Comparison of ENCODE assay signal across 20 cellular contexts in genomic region chr1:125065092-125065820, GRCh38.
DNase-seq lines count a peak whose midpoint lies in the region; ATAC-seq and TF ChIP-seq lines count a peak whose summit lies in the region.
"Had no signal": no experiment of that assay in that cellular context is flagged by ENCODE, and none has a peak within 500 bp of the region (broad histone marks: within the 10 kb centered on the region; RNA-seq: fewer than 3 reads in every experiment).

No MANE protein-coding gene starts in this region.

- H3K27ac ChIP-seq in RWPE2 (ENCODE audit: poor library complexity, severe bottlenecking) (no peak overlapping the region), suprapubic skin (no peak overlapping the region), ascending aorta (no peak overlapping the region)
- H3K27ac ChIP-seq: 22Rv1; BLaER1 treated with 17β-estradiol and CSF1 and Interleukin-3, amounts not matched to agents 10 nM and 100 nM had no signal

- H3K4me1 Mint-ChIP-seq in activated T-cell treated with anti-CD3 and anti-CD28 coated beads, Interleukin-2, amount 50 U/mL, for 24 hours (ENCODE audit: low read depth), result no peaks in the 10 kb centered on the region
- H3K4me1 Mint-ChIP-seq: CD4-positive, alpha-beta memory T cell had no signal

- WGBS in suprapubic skin, result 86% methylated on average over 34 of the region's 37 CpGs

- peaks cover 10% of the 10 kb centered on the region for H3K9me3 ChIP-seq in RWPE2 (ENCODE audit: severe bottlenecking)
- no peaks in the 10 kb centered on the region for H3K9me3 ChIP-seq in suprapubic skin
- H3K9me3 ChIP-seq in ascending aorta, result peaks cover 0 to 15% of the 10 kb centered on the region in 2 donors
- H3K9me3 ChIP-seq: Caco-2 had no signal

- peak; percentile 4 for DNase-seq in activated T-cell treated with anti-CD3 and anti-CD28 coated beads, Interleukin-2, amount 50 U/mL, for 1 hour
- no peak for DNase-seq in activated T-cell treated with anti-CD3 and anti-CD28 coated beads, Interleukin-2, amount 50 U/mL, for 24 hours
- DNase-seq in RWPE2 (ENCODE audit: low spot score), result peak; percentile 28
- DNase-seq in mesenteric fat pad (ENCODE audit: low spot score), result peak; percentile 87
- peak; percentile 48 to 77 for DNase-seq in suprapubic skin (ENCODE audit: low spot score in 2 of 2)
- no peak for DNase-seq in GM19240 (ENCODE audit: insufficient read length, low spot score)
- no peak for DNase-seq in ascending aorta (ENCODE audit: low spot score in 2 of 2)
- DNase-seq: Caco-2; CD4-positive, alpha-beta memory T cell; DMS 273 treated with DMSO at 0.1 percent for 48 hours; Kasumi-1; NCI-H1694; NCI-H2081; NCI-H2171 treated with DMSO at 0.1 percent for 48 hours; NCI-H524 treated with DMSO at 0.1 percent for 48 hours; NCI-H82; Right ventricle myocardium superior had no signal

- TF ChIP-seq EP300 in suprapubic skin (IDR thresholded peaks at IDR 0.05), result no peak

- H3K36me3 ChIP-seq in RWPE2 (ENCODE audit: low read depth) (no peaks in the 10 kb centered on the region), suprapubic skin (no peaks in the 10 kb centered on the region), ascending aorta (no peaks in the 10 kb centered on the region)
- H3K36me3 ChIP-seq: BLaER1 treated with 17β-estradiol and CSF1 and Interleukin-3, amounts not matched to agents 10 nM and 100 nM had no signal

- peaks cover 21% of the 10 kb centered on the region for H3K36me3 Mint-ChIP-seq in activated T-cell treated with anti-CD3 and anti-CD28 coated beads, Interleukin-2, amount 50 U/mL, for 24 hours (ENCODE audit: low read depth)

- no peak for TF ChIP-seq POLR2A in suprapubic skin (IDR thresholded peaks at IDR 0.05)

- ATAC-seq in RWPE2 (ENCODE audit: low read depth), result no peak
- no peak for ATAC-seq in GM18909 (IDR thresholded peaks at IDR 0.05; ENCODE audit: poor library complexity, unreplicated experiment)

- intact Hi-C loops in ascending aorta (cut with DNase I), result no loop called here

- H3K9me3 Mint-ChIP-seq in activated T-cell treated with anti-CD3 and anti-CD28 coated beads, Interleukin-2, amount 50 U/mL, for 24 hours, result peaks cover 34% of the 10 kb centered on the region

- H3K27me3 Mint-ChIP-seq in activated T-cell treated with anti-CD3 and anti-CD28 coated beads, Interleukin-2, amount 50 U/mL, for 24 hours, result no peaks in the 10 kb centered on the region
- H3K27me3 Mint-ChIP-seq: CD4-positive, alpha-beta memory T cell had no signal

- H3K4me3 Mint-ChIP-seq in activated T-cell treated with anti-CD3 and anti-CD28 coated beads, Interleukin-2, amount 50 U/mL, for 24 hours, result no peak overlapping the region
- H3K4me3 Mint-ChIP-seq: CD4-positive, alpha-beta memory T cell had no signal

- H3K4me3 ChIP-seq in RWPE2 (ENCODE audit: severe bottlenecking), result no peak overlapping the region
- no peak overlapping the region for H3K4me3 ChIP-seq in suprapubic skin
- H3K4me3 ChIP-seq in ascending aorta, result no peak overlapping the region
- H3K4me3 ChIP-seq: BLaER1 treated with 17β-estradiol and CSF1 and Interleukin-3, amounts not matched to agents 10 nM and 100 nM had no signal

- TF ChIP-seq CTCF in RWPE2 (IDR thresholded peaks at IDR 0.05; ENCODE audit: poor library complexity, severe bottlenecking) (no peak), suprapubic skin (IDR thresholded peaks at IDR 0.05) (no peak), ascending aorta (IDR thresholded peaks at IDR 0.05) (no peak)

- no peaks in the 10 kb centered on the region for H3K27me3 ChIP-seq in RWPE2 (ENCODE audit: insufficient read depth, poor library complexity, severe bottlenecking)
- H3K27me3 ChIP-seq in suprapubic skin, result no peaks in the 10 kb centered on the region
- H3K27me3 ChIP-seq in ascending aorta, result no peaks in the 10 kb centered on the region
- H3K27me3 ChIP-seq: BLaER1 treated with 17β-estradiol and CSF1 and Interleukin-3, amounts not matched to agents 10 nM and 100 nM had no signal

- H3K4me1 ChIP-seq in RWPE2 (ENCODE audit: insufficient read depth, poor library complexity, severe bottlenecking) (no peaks in the 10 kb centered on the region), suprapubic skin (no peaks in the 10 kb centered on the region), ascending aorta (no peaks in the 10 kb centered on the region)
- H3K4me1 ChIP-seq: BLaER1 treated with 17β-estradiol and CSF1 and Interleukin-3, amounts not matched to agents 10 nM and 100 nM; Caco-2 had no signal

- H3K27ac Mint-ChIP-seq in activated T-cell treated with anti-CD3 and anti-CD28 coated beads, Interleukin-2, amount 50 U/mL, for 24 hours, result no peak overlapping the region
- H3K27ac Mint-ChIP-seq: CD4-positive, alpha-beta memory T cell had no signal

Comparison
In these comparisons a context has a peak if more than half of its experiments do, and no peak if none do; other contexts are left out.
1. DNase-seq: peak in activated T-cell treated with anti-CD3 and anti-CD28 coated beads, Interleukin-2, amount 50 U/mL, for 1 hour (single experiment), RWPE2 (single experiment), mesenteric fat pad (single experiment) and suprapubic skin (2 of 2); none in activated T-cell treated with anti-CD3 and anti-CD28 coated beads, Interleukin-2, amount 50 U/mL, for 24 hours (single experiment), GM19240 (single experiment) and ascending aorta (0 of 2).